1 cellular context compared by ENCODE assay signal in genomic region chr1:203512830-203513578, GRCh38.
TF ChIP-seq lines count a peak whose summit lies in the region.

No MANE protein-coding gene starts in this region.

TF ChIP-seq in GM23338, 12 proteins besides CTCF, POLR2A, EP300 and RAD21 (continued from another document):
- TF ChIP-seq ZNF462 (CRISPR knock-in tag; IDR thresholded peaks at IDR 0.05) (no peak), NANOG (IDR thresholded peaks at IDR 0.05; ENCODE audit: borderline replicate concordance) (no peak), EZH2 (IDR thresholded peaks at IDR 0.05; ENCODE audit: low read depth, unreplicated experiment) (no peak), POLR2AphosphoS5 (IDR thresholded peaks at IDR 0.05; ENCODE audit: low read depth) (no peak), EZH2phosphoT487 (IDR thresholded peaks at IDR 0.05; ENCODE audit: unreplicated experiment) (no peak), CREB1 (CRISPR knock-in tag; IDR thresholded peaks at IDR 0.05; ENCODE audit: low read depth) (no peak), ZNF331 (CRISPR knock-in tag; IDR thresholded peaks at IDR 0.05; ENCODE audit: low read depth) (no peak), REST (IDR thresholded peaks at IDR 0.05; ENCODE audit: unreplicated experiment) (no peak), JUNB (IDR thresholded peaks at IDR 0.05; ENCODE audit: unreplicated experiment) (no peak)
